In genomic region chr1:62295921-62296451, GRCh38 we compare ENCODE assay signal across 8 cellular contexts. TPM values are rescaled to one million over a fixed set of nuclear protein-coding genes. Genes with fewer than 3 reads are reported as not detected.
A peak's percentile ranks its signal among the peaks of the same experiment; 100 is the strongest.
DNase-seq lines count a peak whose midpoint lies in the region; ATAC-seq and TF ChIP-seq lines count a peak whose summit lies in the region.

No MANE protein-coding gene starts in this region.

- no peak overlapping the region for H3K4me3 Mint-ChIP-seq in activated CD8-positive, alpha-beta memory T cell treated with anti-CD3 and anti-CD28 coated beads, Interleukin-2, amount 10 ng/mL, durations not matched to agents 7 days and 5 days
- H3K4me3 Mint-ChIP-seq in nephron progenitor cell = no peak overlapping the region

- H3K4me1 ChIP-seq in heart right ventricle (peaks cover 4 to 47% (median 17%) of the 10 kb centered on the region in 9 donors), right atrium auricular region (peaks cover 0 to 26% of the 10 kb centered on the region in 2 donors), sigmoid colon (peaks cover 0 to 7% (median 2%) of the 10 kb centered on the region in 4 donors)

- H3K36me3 Mint-ChIP-seq in activated CD8-positive, alpha-beta memory T cell treated with anti-CD3 and anti-CD28 coated beads, Interleukin-2, amount 10 ng/mL, durations not matched to agents 7 days and 5 days = no peaks in the 10 kb centered on the region
- H3K36me3 Mint-ChIP-seq in nephron progenitor cell (ENCODE audit: low read depth) = no peaks in the 10 kb centered on the region

- no peak for TF ChIP-seq EP300 in sigmoid colon (IDR thresholded peaks at IDR 0.05)

- no peaks in the 10 kb centered on the region for H3K9me3 ChIP-seq in heart right ventricle
- no peaks in the 10 kb centered on the region for H3K9me3 ChIP-seq in right atrium auricular region
- H3K9me3 ChIP-seq in sigmoid colon = no peaks in the 10 kb centered on the region

- ATAC-seq in heart right ventricle = peak in 6 of 8 donors; percentile 12 to 66 (median 44)
- ATAC-seq in activated CD8-positive, alpha-beta memory T cell treated with anti-CD3 and anti-CD28 coated beads, Interleukin-2, amount 10 ng/mL, durations not matched to agents 7 days and 5 days = no peak

- H3K4me3 ChIP-seq in heart right ventricle (peak overlapping the region in 1 of 10 donors; percentile 19), right atrium auricular region (no peak overlapping the region), cardiac fibroblast (replicated peaks in 1 of 2; ENCODE audit: low read depth in 2 of 2, low read length in 2 of 2) (no peak overlapping the region), sigmoid colon (no peak overlapping the region)

- H3K36me3 ChIP-seq in heart right ventricle = no peaks in the 10 kb centered on the region
- no peaks in the 10 kb centered on the region for H3K36me3 ChIP-seq in right atrium auricular region
- no peaks in the 10 kb centered on the region for H3K36me3 ChIP-seq in sigmoid colon

- 24 to 53% methylated on average over 6 of the region's 6 CpGs for WGBS in heart right ventricle, 2 donors
- WGBS in sigmoid colon, 2 donors = 12 to 16% methylated on average over 6 of the region's 6 CpGs

- no peak overlapping the region for H3K27ac Mint-ChIP-seq in activated CD8-positive, alpha-beta memory T cell treated with anti-CD3 and anti-CD28 coated beads, Interleukin-2, amount 10 ng/mL, durations not matched to agents 7 days and 5 days
- no peak overlapping the region for H3K27ac Mint-ChIP-seq in nephron progenitor cell

- TF ChIP-seq CTCF in heart right ventricle (IDR thresholded peaks at IDR 0.05) (no peak), right atrium auricular region (IDR thresholded peaks at IDR 0.05) (no peak), cardiac fibroblast (IDR thresholded peaks at IDR 0.05; ENCODE audit: low read depth, low read length) (no peak), nephron progenitor cell (IDR thresholded peaks at IDR 0.05) (no peak), sigmoid colon (IDR thresholded peaks at IDR 0.05) (no peak)

- intact Hi-C loops in heart right ventricle (cut with DNase I) (no loop called here), sigmoid colon (cut with DNase I) (no loop called here)

- H3K9me3 Mint-ChIP-seq in activated CD8-positive, alpha-beta memory T cell treated with anti-CD3 and anti-CD28 coated beads, Interleukin-2, amount 10 ng/mL, durations not matched to agents 7 days and 5 days (ENCODE audit: low read depth) = no peaks in the 10 kb centered on the region
- peaks cover 7% of the 10 kb centered on the region for H3K9me3 Mint-ChIP-seq in nephron progenitor cell

- CTCF ChIA-PET in activated CD8-positive, alpha-beta memory T cell treated with anti-CD3 and anti-CD28 coated beads, Interleukin-2, amount 10 ng/mL, durations not matched to agents 7 days and 5 days (lab: Charles Lee) = no interaction called here

- TF ChIP-seq POLR2A in sigmoid colon (IDR thresholded peaks at IDR 0.05) = no peak

- peaks cover 9% of the 10 kb centered on the region for H3K4me1 Mint-ChIP-seq in activated CD8-positive, alpha-beta memory T cell treated with anti-CD3 and anti-CD28 coated beads, Interleukin-2, amount 10 ng/mL, durations not matched to agents 7 days and 5 days
- H3K4me1 Mint-ChIP-seq in nephron progenitor cell = peaks cover 7% of the 10 kb centered on the region

- H3K27ac ChIP-seq in heart right ventricle (no peak overlapping the region), right atrium auricular region (no peak overlapping the region), sigmoid colon (no peak overlapping the region)

- DNase-seq in heart right ventricle (no peak), right atrium auricular region (ENCODE audit: low spot score) (no peak), KG1 (lab: John Stamatoyannopoulos, UW) (peak; percentile 82), cardiac fibroblast (ENCODE audit: low read depth in 2 of 2) (peak; percentile 46 to 49), nephron progenitor cell (no peak), hepatic stellate cell (ENCODE audit: low spot score) (no peak), sigmoid colon (no peak)
- no peak for DNase-seq in activated CD8-positive, alpha-beta memory T cell treated with anti-CD3 and anti-CD28 coated beads, Interleukin-2, amount 10 ng/mL, durations not matched to agents 7 days and 5 days

- H3K27me3 ChIP-seq in heart right ventricle = peaks cover 0 to 11% (median 0%) of the 10 kb centered on the region in 7 donors
- H3K27me3 ChIP-seq in right atrium auricular region = no peaks in the 10 kb centered on the region
- no peaks in the 10 kb centered on the region for H3K27me3 ChIP-seq in sigmoid colon

- H3K27me3 Mint-ChIP-seq in activated CD8-positive, alpha-beta memory T cell treated with anti-CD3 and anti-CD28 coated beads, Interleukin-2, amount 10 ng/mL, durations not matched to agents 7 days and 5 days = peaks cover 16% of the 10 kb centered on the region
- H3K27me3 Mint-ChIP-seq in nephron progenitor cell (ENCODE audit: low read depth, poor library complexity) = peaks cover 51% of the 10 kb centered on the region

RNA-seq across cellular contexts. Expression of gene KANK4, which starts 23.2 kb away (rescaled TPM):
- total RNA-seq in heart right ventricle = under 1 TPM; 0.05 to 0.61 (median 0.24) TPM
- polyA plus RNA-seq in heart right ventricle = under 1 TPM; 0.04 to 0.15 TPM
- under 1 TPM; 0.12 to 0.63 TPM for total RNA-seq in right atrium auricular region
- not detected for total RNA-seq in activated CD8-positive, alpha-beta memory T cell treated with anti-CD3 and anti-CD28 coated beads, Interleukin-2, amount 10 ng/mL, durations not matched to agents 7 days and 5 days
- total RNA-seq in sigmoid colon = 1 to 10 TPM in 3 of 4 donors, not detected in 1; 1.7 to 2.4 (median 1.8) TPM
- polyA plus RNA-seq in sigmoid colon = 1 to 10 TPM in 1 of 3 donors, under 1 TPM in 2; 0.60 to 1.6 (median 0.66) TPM

Comparison
In these comparisons a context has a peak if more than half of its experiments do, and no peak if none do; other contexts are left out.
1. DNase-seq: peak in KG1 (single experiment) and cardiac fibroblast (2 of 2); none in heart right ventricle (0 of 2), right atrium auricular region (single experiment), activated CD8-positive, alpha-beta memory T cell treated with anti-CD3 and anti-CD28 coated beads, Interleukin-2, amount 10 ng/mL, durations not matched to agents 7 days and 5 days (single experiment), nephron progenitor cell (single experiment), hepatic stellate cell (single experiment) and sigmoid colon (single experiment).